ENCODE assay signal across 8 cellular contexts in genomic region chr3:150411971-150412370, GRCh38. TPM values are rescaled to one million over a fixed set of nuclear protein-coding genes. Genes with fewer than 3 reads are reported as not detected.
DNase-seq lines count a peak whose midpoint lies in the region; ATAC-seq lines count a peak whose summit lies in the region.

No MANE protein-coding gene starts in this region.

- H3K27ac ChIP-seq in epithelial cell of prostate = peak overlapping the region; percentile 99
- no peak overlapping the region for H3K27ac ChIP-seq in rectal smooth muscle tissue (ENCODE audit: low read depth, low read length)

- H3K9ac ChIP-seq in rectal smooth muscle tissue (ENCODE audit: low read length) = no peak overlapping the region

- ATAC-seq in GM21717 (IDR thresholded peaks at IDR 0.05; ENCODE audit: unreplicated experiment) (no peak), HG02973 (IDR thresholded peaks at IDR 0.05; ENCODE audit: unreplicated experiment) (no peak), esophagus mucosa (no peak)

- no peaks in the 10 kb centered on the region for H3K36me3 ChIP-seq in rectal smooth muscle tissue (ENCODE audit: control insufficient read depth, insufficient read depth, low read length)

- DNase-seq in RKO (ENCODE audit: low spot score) = peak; percentile 19
- DNase-seq in epithelial cell of prostate (ENCODE audit: low read depth, low spot score) = no peak
- no peak for DNase-seq in NCI-H2107 (lab: John Stamatoyannopoulos, UW)

- H3K27me3 ChIP-seq in rectal smooth muscle tissue (ENCODE audit: control insufficient read depth, insufficient read depth, low read length) = no peaks in the 10 kb centered on the region

- H3K4me1 ChIP-seq in rectal smooth muscle tissue (ENCODE audit: control insufficient read depth, insufficient read depth, low read length) = peaks cover 10% of the 10 kb centered on the region

- H3K4me3 ChIP-seq in GM08714 (ENCODE audit: low read length) (peak overlapping the region; percentile 87; the same call in 1 of the 2 replicates), rectal smooth muscle tissue (ENCODE audit: low read length) (peak overlapping the region; percentile 100)

RNA-seq across cellular contexts. Expression of gene TSC22D2, which starts 3.9 kb away (rescaled TPM):
- 28.1 TPM for total RNA-seq in esophagus mucosa
